In the genomic region with DNA sequence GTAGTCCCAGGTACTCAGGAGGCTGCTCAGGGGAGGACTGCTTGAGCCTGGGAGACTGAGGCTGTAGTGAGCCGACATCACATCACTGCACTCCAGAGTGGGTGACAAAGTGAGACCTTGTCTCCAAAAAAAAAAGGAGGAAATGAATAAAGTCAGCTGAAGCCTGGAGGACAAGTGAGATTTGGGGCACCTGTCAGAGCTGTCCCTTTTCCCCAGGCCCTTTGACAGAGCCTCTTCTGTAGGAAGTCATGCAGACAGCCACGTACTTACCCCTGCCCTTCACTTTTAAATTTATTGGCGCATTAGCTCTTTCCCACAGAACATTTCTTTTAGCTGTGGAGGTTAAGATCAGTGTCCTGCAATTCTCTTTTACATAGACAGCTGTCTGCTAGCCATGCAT, we compare ENCODE assay signal across 1 cellular context.
TF ChIP-seq lines count a peak whose summit lies in the region.

No MANE protein-coding gene starts in this region.

TF ChIP-seq in A549, 52 proteins besides CTCF, POLR2A, EP300 and RAD21 (continued from another document):
- TF ChIP-seq HMGXB4 (CRISPR knock-in tag; IDR thresholded peaks at IDR 0.05; ENCODE audit: borderline replicate concordance) (no peak), CHD2 (IDR thresholded peaks at IDR 0.05; ENCODE audit: low read length, partially characterized antibody) (no peak), HEYL (CRISPR knock-in tag; IDR thresholded peaks at IDR 0.05) (no peak), EHF (CRISPR knock-in tag; IDR thresholded peaks at IDR 0.05) (no peak), HOXB5 (CRISPR knock-in tag; IDR thresholded peaks at IDR 0.05) (no peak), FOSL2 (IDR thresholded peaks at IDR 0.05) (no peak), FOSL2 (CRISPR knock-in tag; IDR thresholded peaks at IDR 0.05) (no peak), RARB (CRISPR knock-in tag; IDR thresholded peaks at IDR 0.05) (no peak), SREBF2 (IDR thresholded peaks at IDR 0.05) (no peak), TFCP2L1 (CRISPR knock-in tag; IDR thresholded peaks at IDR 0.05) (no peak), RNF2 (IDR thresholded peaks at IDR 0.05; ENCODE audit: borderline replicate concordance, low read depth) (no peak), MAZ (IDR thresholded peaks at IDR 0.05; ENCODE audit: borderline replicate concordance, low read depth, low read length) (no peak), MAFK (IDR thresholded peaks at IDR 0.05; ENCODE audit: partially characterized antibody) (no peak), TP53 (CRISPR knock-in tag; IDR thresholded peaks at IDR 0.05) (no peak)
- TF ChIP-seq, protein P1, sequence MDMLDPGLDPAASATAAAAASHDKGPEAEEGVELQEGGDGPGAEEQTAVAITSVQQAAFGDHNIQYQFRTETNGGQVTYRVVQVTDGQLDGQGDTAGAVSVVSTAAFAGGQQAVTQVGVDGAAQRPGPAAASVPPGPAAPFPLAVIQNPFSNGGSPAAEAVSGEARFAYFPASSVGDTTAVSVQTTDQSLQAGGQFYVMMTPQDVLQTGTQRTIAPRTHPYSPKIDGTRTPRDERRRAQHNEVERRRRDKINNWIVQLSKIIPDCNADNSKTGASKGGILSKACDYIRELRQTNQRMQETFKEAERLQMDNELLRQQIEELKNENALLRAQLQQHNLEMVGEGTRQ (IDR thresholded peaks at IDR 0.05) = no peak
